ENCODE assay signal across 21 cellular contexts in genomic region chr6:157711060-157711459, GRCh38.
"Had no signal": no experiment of that assay in that cellular context is flagged by ENCODE, and none has a peak within 500 bp of the region (broad histone marks: within the 10 kb centered on the region; RNA-seq: fewer than 3 reads in every experiment).

No MANE protein-coding gene starts in this region.

- H3K4me3 Mint-ChIP-seq: activated naive CD4-positive, alpha-beta T cell treated with anti-CD3 and anti-CD28 coated beads, Interleukin-2, amount 50 U/mL, for 24 hours; activated T-cell treated with anti-CD3 and anti-CD28 coated beads, Interleukin-2, amount 50 U/mL, for 4 hours; mesothelial cell of epicardium; nephron progenitor cell; stimulated activated naive CD8-positive, alpha-beta T cell treated with anti-CD3 and anti-CD28 coated beads, Interleukin-15, Interleukin-2, amounts not matched to agents 100 ng/mL and 50 ng/mL, for 24 hours had no signal

- H3K4me1 Mint-ChIP-seq: activated naive CD4-positive, alpha-beta T cell treated with anti-CD3 and anti-CD28 coated beads, Interleukin-2, amount 50 U/mL, for 24 hours had no signal

- H3K9me3 Mint-ChIP-seq: activated naive CD4-positive, alpha-beta T cell treated with anti-CD3 and anti-CD28 coated beads, Interleukin-2, amount 50 U/mL, for 24 hours; activated T-cell treated with anti-CD3 and anti-CD28 coated beads, Interleukin-2, amount 50 U/mL, for 4 hours; mesothelial cell of epicardium; stimulated activated naive CD8-positive, alpha-beta T cell treated with anti-CD3 and anti-CD28 coated beads, Interleukin-15, Interleukin-2, amounts not matched to agents 100 ng/mL and 50 ng/mL, for 24 hours had no signal

- H3K9me3 ChIP-seq: suprapubic skin had no signal

- H3K27me3 ChIP-seq: dorsolateral prefrontal cortex, suprapubic skin had no signal

- H3K36me3 ChIP-seq: suprapubic skin had no signal

- DNase-seq: activated CD4-positive, alpha-beta T cell treated with anti-CD3 and anti-CD28 coated beads, Interleukin-2, amount 50 U/mL, for 4 hours; activated CD4-positive, CD25-positive, alpha-beta regulatory T cell; activated effector memory CD4-positive, alpha-beta T cell treated with Interleukin-2 at 50 U/mL for 16 hours; activated T-cell treated with anti-CD3 and anti-CD28 coated beads, Interleukin-2, amount 50 U/mL, for 4 hours; amygdala; central memory CD4-positive, alpha-beta T cell; dorsolateral prefrontal cortex; foreskin melanocyte; glutamatergic neuron; hypothalamus; nephron progenitor cell; occipital lobe; posterior cingulate gyrus; retina; stimulated activated CD4-positive, alpha-beta T cell treated with anti-CD3 and anti-CD28 coated beads, Interleukin-1b, Interleukin-23, amount 100 ng/mL, for 48 hours had no signal

- H3K4me3 ChIP-seq: dorsolateral prefrontal cortex, lung, SK-N-MC, suprapubic skin had no signal

- H3K27ac Mint-ChIP-seq: activated naive CD4-positive, alpha-beta T cell treated with anti-CD3 and anti-CD28 coated beads, Interleukin-2, amount 50 U/mL, for 24 hours; mesothelial cell of epicardium; nephron progenitor cell; stimulated activated naive CD8-positive, alpha-beta T cell treated with anti-CD3 and anti-CD28 coated beads, Interleukin-15, Interleukin-2, amounts not matched to agents 100 ng/mL and 50 ng/mL, for 24 hours had no signal

- H3K36me3 Mint-ChIP-seq: activated naive CD4-positive, alpha-beta T cell treated with anti-CD3 and anti-CD28 coated beads, Interleukin-2, amount 50 U/mL, for 24 hours; mesothelial cell of epicardium had no signal

- H3K27ac ChIP-seq: dorsolateral prefrontal cortex, SK-N-MC, suprapubic skin had no signal

- ATAC-seq: activated T-cell treated with anti-CD3 and anti-CD28 coated beads, Interleukin-2, amount 50 U/mL, for 4 hours had no signal

- H3K27me3 Mint-ChIP-seq: activated naive CD4-positive, alpha-beta T cell treated with anti-CD3 and anti-CD28 coated beads, Interleukin-2, amount 50 U/mL, for 24 hours; stimulated activated naive CD8-positive, alpha-beta T cell treated with anti-CD3 and anti-CD28 coated beads, Interleukin-15, Interleukin-2, amounts not matched to agents 100 ng/mL and 50 ng/mL, for 24 hours had no signal
